ENCODE assay signal across 23 cellular contexts in the genomic region with DNA sequence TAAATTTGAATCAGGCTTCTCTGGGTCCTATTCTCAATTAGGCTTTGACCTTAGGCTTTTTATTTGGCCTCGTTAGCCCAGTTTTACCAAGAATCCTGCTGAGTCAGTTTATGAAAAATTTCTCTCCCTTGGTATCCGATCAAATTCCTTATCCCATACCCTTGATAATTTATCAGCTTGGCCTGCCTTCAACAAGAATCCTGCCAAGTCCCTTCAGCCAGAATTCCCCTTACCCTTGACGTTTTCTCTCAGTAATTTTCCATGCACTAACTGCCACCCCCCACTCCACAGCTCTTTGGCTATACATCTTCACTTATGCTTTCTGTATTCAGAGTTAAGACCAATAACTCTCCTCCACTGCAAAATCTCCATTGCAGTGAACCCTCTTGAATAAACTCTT.
"Had no signal": no experiment of that assay in that cellular context is flagged by ENCODE, and none has a peak within 500 bp of the region (broad histone marks: within the 10 kb centered on the region; RNA-seq: fewer than 3 reads in every experiment).

No MANE protein-coding gene starts in this region.

- H3K27ac Mint-ChIP-seq: dendritic cell treated with granulocyte-macrophage colony-stimulating factor and Interleukin-4, amounts not matched to agents 40 ng/mL and 50 ng/mL, for 4 days; endodermal cell; naive B cell; nephron progenitor cell; stimulated activated naive B cell treated with anti-CD40 and anti-IgM and Interleukin-4, amounts not matched to agents 10 μg/mL and 1 μg/mL and 100 μg/mL, for 72 hours; stimulated activated naive CD8-positive, alpha-beta T cell treated with anti-CD3 and anti-CD28 coated beads, Interleukin-15, amount 100 ng/mL, for 72 hours had no signal

- H3K9me3 Mint-ChIP-seq: dendritic cell treated with granulocyte-macrophage colony-stimulating factor and Interleukin-4, amounts not matched to agents 40 ng/mL and 50 ng/mL, for 4 days; endodermal cell; nephron progenitor cell; stimulated activated naive B cell treated with anti-CD40 and anti-IgM and Interleukin-4, amounts not matched to agents 10 μg/mL and 1 μg/mL and 100 μg/mL, for 72 hours had no signal

- H3K36me3 ChIP-seq: heart left ventricle, right atrium auricular region, sigmoid colon had no signal

- H3K4me1 Mint-ChIP-seq: naive B cell; nephron progenitor cell; stimulated activated naive B cell treated with anti-CD40 and anti-IgM and Interleukin-4, amounts not matched to agents 10 μg/mL and 1 μg/mL and 100 μg/mL, for 72 hours; stimulated activated naive CD8-positive, alpha-beta T cell treated with anti-CD3 and anti-CD28 coated beads, Interleukin-15, amount 100 ng/mL, for 72 hours had no signal

- H3K4me1 ChIP-seq: right atrium auricular region, sigmoid colon had no signal

- H3K27ac ChIP-seq: heart left ventricle, right atrium auricular region, sigmoid colon, skin epidermis had no signal

- ATAC-seq: heart left ventricle; left colon; left ventricle myocardium superior; stimulated activated naive B cell treated with anti-CD40 and anti-IgM and Interleukin-4, amounts not matched to agents 10 μg/mL and 1 μg/mL and 100 μg/mL, for 72 hours; stimulated activated naive CD8-positive, alpha-beta T cell treated with anti-CD3 and anti-CD28 coated beads, Interleukin-15, amount 100 ng/mL, for 72 hours had no signal

- FAIRE-seq: colon, endothelial cell of umbilical vein, frontal cortex had no signal

- DNase-seq: effector CD4-positive, alpha-beta T cell; endodermal cell; erythroblast; heart left ventricle; hippocampal formation; left colon; left ventricle myocardium superior; naive B cell; nephron progenitor cell; posterior cingulate gyrus; sigmoid colon; stimulated activated CD4-positive, alpha-beta T cell treated with anti-CD3 and anti-CD28 coated beads, Interleukin-2, amount 100 ng/mL, for 24 hours; stimulated activated CD4-positive, alpha-beta T cell treated with anti-CD3 and anti-CD28 coated beads, Interleukin-4, amount 100 ng/mL, for 4 hours; stimulated activated naive B cell treated with anti-CD40 and anti-IgM and Interleukin-4, amounts not matched to agents 10 μg/mL and 1 μg/mL and 100 μg/mL, for 72 hours; stimulated activated naive CD8-positive, alpha-beta T cell treated with anti-CD3 and anti-CD28 coated beads, Interleukin-15, amount 100 ng/mL, for 72 hours; trophoblast cell had no signal

- H3K9me3 ChIP-seq: heart left ventricle, right atrium auricular region, sigmoid colon had no signal

- H3K36me3 Mint-ChIP-seq: naive B cell; stimulated activated naive B cell treated with anti-CD40 and anti-IgM and Interleukin-4, amounts not matched to agents 10 μg/mL and 1 μg/mL and 100 μg/mL, for 72 hours had no signal

- H3K4me3 Mint-ChIP-seq: dendritic cell treated with granulocyte-macrophage colony-stimulating factor and Interleukin-4, amounts not matched to agents 40 ng/mL and 50 ng/mL, for 4 days; endodermal cell; naive B cell; nephron progenitor cell; stimulated activated naive B cell treated with anti-CD40 and anti-IgM and Interleukin-4, amounts not matched to agents 10 μg/mL and 1 μg/mL and 100 μg/mL, for 72 hours; stimulated activated naive CD8-positive, alpha-beta T cell treated with anti-CD3 and anti-CD28 coated beads, Interleukin-15, amount 100 ng/mL, for 72 hours had no signal

- H3K27me3 Mint-ChIP-seq: dendritic cell treated with granulocyte-macrophage colony-stimulating factor and Interleukin-4, amounts not matched to agents 40 ng/mL and 50 ng/mL, for 4 days; naive B cell; stimulated activated naive B cell treated with anti-CD40 and anti-IgM and Interleukin-4, amounts not matched to agents 10 μg/mL and 1 μg/mL and 100 μg/mL, for 72 hours; stimulated activated naive CD8-positive, alpha-beta T cell treated with anti-CD3 and anti-CD28 coated beads, Interleukin-15, amount 100 ng/mL, for 72 hours had no signal

- H3K27me3 ChIP-seq: heart left ventricle, right atrium auricular region, sigmoid colon had no signal

- H3K4me3 ChIP-seq: heart left ventricle, lung, right atrium auricular region, sigmoid colon, skin epidermis had no signal
